In the genomic region with DNA sequence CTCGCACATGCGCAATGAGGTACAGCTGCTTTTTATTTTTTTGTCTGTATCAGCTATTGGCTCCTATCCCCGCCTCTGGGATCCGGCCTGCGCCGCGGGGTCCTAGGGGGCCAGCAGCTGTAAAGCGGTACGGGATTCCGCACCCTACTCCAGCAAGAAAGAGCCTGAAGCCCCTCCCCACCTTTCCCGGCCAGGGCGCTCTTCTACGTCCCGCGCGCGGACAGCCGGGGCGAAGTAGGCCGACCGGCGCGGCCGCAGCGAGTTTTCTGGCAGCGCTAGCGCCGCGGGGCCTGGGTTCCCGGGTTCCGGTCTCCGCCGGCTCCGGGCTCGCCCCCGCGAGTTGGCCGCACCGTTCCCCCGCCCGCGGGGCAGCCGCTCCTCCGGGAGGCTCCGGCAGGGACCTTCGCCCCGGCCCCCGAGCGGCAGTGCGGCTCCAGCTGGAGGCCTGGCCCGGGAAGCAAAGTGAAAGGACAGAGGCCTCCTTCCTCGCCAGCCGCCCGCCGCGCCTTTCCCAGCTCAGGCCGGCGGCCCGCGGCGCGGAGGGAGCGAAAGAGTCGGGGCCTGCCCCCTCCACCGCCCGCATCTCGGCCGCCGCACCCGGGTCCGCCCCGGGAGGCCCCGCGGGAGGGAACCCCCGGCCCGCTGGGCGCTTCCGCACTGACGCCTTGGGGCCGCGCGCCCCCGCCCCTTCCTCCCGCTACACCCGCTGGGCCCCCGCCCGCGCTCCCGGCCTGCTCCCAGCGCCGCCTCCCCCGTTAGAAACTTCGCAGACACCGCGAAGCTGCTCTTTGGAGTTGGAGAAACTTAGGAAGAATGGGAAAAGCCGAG, we compare ENCODE assay signal across 8 cellular contexts. TPM values are rescaled to one million over a fixed set of nuclear protein-coding genes. Genes with fewer than 3 reads are reported as not detected.
DNase-seq lines count a peak whose midpoint lies in the region; ATAC-seq and TF ChIP-seq lines count a peak whose summit lies in the region.

No MANE protein-coding gene starts in this region.

- TF ChIP-seq CTCF in RWPE1 (conservative IDR thresholded peaks at IDR 0.05; ENCODE audit: low read depth): no peak
- no peak for TF ChIP-seq CTCF in heart left ventricle (IDR thresholded peaks at IDR 0.05)
- TF ChIP-seq CTCF in parathyroid adenoma (IDR thresholded peaks at IDR 0.05): no peak

- CTCF ChIA-PET in RWPE1 (lab: Yijun Ruan, JAX): interaction anchor here (0.6 to 0.7 kb wide), 2 partner anchors 152 to 250 kb away, joined by 3 read pairs; no protein-coding TSS in a partner anchor

- H3K9me3 ChIP-seq in heart left ventricle: no peaks in the 10 kb centered on the region
- H3K9me3 ChIP-seq in parathyroid adenoma (ENCODE audit: control insufficient read depth, low read length): no peaks in the 10 kb centered on the region

- POLR2A ChIA-PET in RWPE1 (lab: Yijun Ruan, JAX; ENCODE audit: low non-redundant PET): interaction anchor here (0.9 kb wide), 1 partner anchor 338 kb away, joined by 3 read pairs; no protein-coding TSS in a partner anchor

- peak; percentile 41 for ATAC-seq in GM21367 (IDR thresholded peaks at IDR 0.05; ENCODE audit: unreplicated experiment)
- peak; percentile 68 to 87 (median 86) for ATAC-seq in heart left ventricle

- H3K4me2 ChIP-seq in parathyroid adenoma (ENCODE audit: low read length): peak overlapping the region; percentile 78

- peaks cover 66 to 91% (median 84%) of the 10 kb centered on the region in 9 donors for H3K27me3 ChIP-seq in heart left ventricle
- H3K27me3 ChIP-seq in parathyroid adenoma (ENCODE audit: control insufficient read depth, insufficient read depth, low read length): peaks cover 25% of the 10 kb centered on the region

- H2AFZ ChIP-seq in parathyroid adenoma: peak overlapping the region; percentile 93

- peaks cover 8 to 37% (median 18%) of the 10 kb centered on the region in 12 donors for H3K4me1 ChIP-seq in heart left ventricle
- no peaks in the 10 kb centered on the region for H3K4me1 ChIP-seq in parathyroid adenoma

- DNase-seq in Daoy (ENCODE audit: low read depth): peak; percentile 71
- peak; percentile 54 for DNase-seq in HK-2 (ENCODE audit: unreplicated experiment)
- peak; percentile 62 for DNase-seq in RWPE1 (ENCODE audit: low spot score)
- peak; percentile 67 for DNase-seq in amniotic epithelial cell (ENCODE audit: low read depth)
- peak; percentile 69 to 84 (median 72) for DNase-seq in heart left ventricle
- DNase-seq in dedifferentiated amniotic fluid mesenchymal stem cell (ENCODE audit: extremely low spot score): no peak

- intact Hi-C loops in heart left ventricle (cut with DNase I): loop anchor here (1.0 to 10.0 kb wide), 9 partner anchors 18 to 374 kb away; a partner anchor contains a TSS

- WGBS in heart left ventricle, 4 donors: 0 to 1% (median 1%) methylated on average over 40 to 96 of the region's 96 CpGs

- H3K79me2 ChIP-seq in parathyroid adenoma: no peaks in the 10 kb centered on the region

- H3K36me3 ChIP-seq in heart left ventricle (no peaks in the 10 kb centered on the region), parathyroid adenoma (ENCODE audit: control insufficient read depth, insufficient read depth, low read length) (no peaks in the 10 kb centered on the region)

- H3K27ac ChIP-seq in RWPE1: peak overlapping the region; percentile 81
- H3K27ac ChIP-seq in heart left ventricle: peak overlapping the region; percentile 81 to 97 (median 92)
- H3K27ac ChIP-seq in parathyroid adenoma: peak overlapping the region; percentile 85

- H3K4me3 ChIP-seq in heart left ventricle: peak overlapping the region; percentile 62 to 94 (median 81)
- H3K4me3 ChIP-seq in parathyroid adenoma (ENCODE audit: low read depth, low read length): peak overlapping the region; percentile 74

- TF ChIP-seq POLR2A in heart left ventricle (IDR thresholded peaks at IDR 0.05): peak in 1 of 2 donors; percentile 57

- peak overlapping the region; percentile 94 for H3K9ac ChIP-seq in parathyroid adenoma

RNA-seq across cellular contexts. Expression of a gene that starts 4.7 kb away (rescaled TPM):
- 0.74 TPM in 1 of 2 replicates, not detected in the other for total RNA-seq in Daoy (2014; rRNA removed; shearing (Covaris generic))
- total RNA-seq in heart left ventricle: under 1 TPM in 1 of 9 donors, not detected in 8; 0.42 TPM
- not detected for polyA plus RNA-seq in heart left ventricle

RNA-seq across cellular contexts. Expression of a gene that starts 19.7 kb away (rescaled TPM):
- 83.7 and 96.8 TPM in 2 replicates for total RNA-seq in Daoy (2014; rRNA removed; shearing (Covaris generic))
- 10 to 100 TPM; 27.2 to 48.5 (median 31.1) TPM for total RNA-seq in heart left ventricle
- 10 to 100 TPM; 10.6 to 35.4 TPM for polyA plus RNA-seq in heart left ventricle

RNA-seq across cellular contexts. Expression of a gene that starts 24.4 kb away (rescaled TPM):
- total RNA-seq in Daoy (2014; rRNA removed; shearing (Covaris generic)): 33.4 and 47.7 TPM in 2 replicates
- total RNA-seq in heart left ventricle: 10 to 100 TPM; 44.4 to 88.3 (median 74.1) TPM
- polyA plus RNA-seq in heart left ventricle: 10 to 100 TPM; 64.4 to 88.5 TPM
